26 cellular contexts compared by ENCODE assay signal in genomic region chr10:103926722-103927319, GRCh38. TPM values are rescaled to one million over a fixed set of nuclear protein-coding genes. Genes with fewer than 3 reads are reported as not detected.
DNase-seq lines count a peak whose midpoint lies in the region; ATAC-seq and TF ChIP-seq lines count a peak whose summit lies in the region.
"Had no signal": no experiment of that assay in that cellular context is flagged by ENCODE, and none has a peak within 500 bp of the region (broad histone marks: within the 10 kb centered on the region; RNA-seq: fewer than 3 reads in every experiment).

No MANE protein-coding gene starts in this region.

- no peaks in the 10 kb centered on the region for H3K9me3 Mint-ChIP-seq in activated CD8-positive, alpha-beta T cell treated with anti-CD3 and anti-CD28 coated beads, Interleukin-2, amount 10 ng/mL, durations not matched to agents 7 days and 5 days (ENCODE audit: insufficient read depth)
- H3K9me3 Mint-ChIP-seq in activated T-cell treated with anti-CD3 and anti-CD28 coated beads, Interleukin-2, amount 50 U/mL, for 24 hours = no peaks in the 10 kb centered on the region
- H3K9me3 Mint-ChIP-seq: CD8-positive, alpha-beta memory T cell; central memory CD8-positive, alpha-beta T cell; naive B cell; stimulated activated naive CD8-positive, alpha-beta T cell treated with anti-CD3 and anti-CD28 coated beads, Interleukin-15, Interleukin-2, amounts not matched to agents 100 ng/mL and 50 ng/mL, for 24 hours; T-helper 2 cell treated with Interferon-gamma antibody and Interleukin-4, amounts not matched to agents 5 μg/mL and 100 μg/mL, for 36 hours had no signal

- CTCF ChIA-PET in HEK293T (lab: Yijun Ruan, JAX) = no interaction called here
- CTCF ChIA-PET in activated CD8-positive, alpha-beta T cell treated with anti-CD3 and anti-CD28 coated beads, Interleukin-2, amount 10 ng/mL, durations not matched to agents 7 days and 5 days (lab: Charles Lee) = interaction anchor here (1.2 to 1.3 kb wide), 3 partner anchors 22 to 41 kb away, joined by 3 read pairs; no protein-coding TSS in a partner anchor

- ATAC-seq in activated CD8-positive, alpha-beta T cell treated with anti-CD3 and anti-CD28 coated beads, Interleukin-2, amount 10 ng/mL, durations not matched to agents 7 days and 5 days = no peak
- no peak for ATAC-seq in GM19455 (IDR thresholded peaks at IDR 0.05; ENCODE audit: unreplicated experiment)
- ATAC-seq: activated CD4-positive, alpha-beta T cell treated with anti-CD3 and anti-CD28 coated beads for 36 hours; Panc1 had no signal

- TF ChIP-seq CTCF in GM12872 (IDR thresholded peaks at IDR 0.05; ENCODE audit: insufficient read depth, low read depth, low read length) (peak; percentile 20; the same call in 1 of the 3 replicates), brain microvascular endothelial cell (IDR thresholded peaks at IDR 0.05; ENCODE audit: low read depth, low read length, missing control alignments) (peak; percentile 17)

- in situ Hi-C loops in brain microvascular endothelial cell (cut with HindIII; ENCODE audit: low pct_ligation_motif_present, low sequenced_read_pairs) (no loop called here), ACHN (cut with HindIII; ENCODE audit: low pct_ligation_motif_present, low pct_unique_long_range_greater_than_20kb, low sequenced_read_pairs) (no loop called here)

- no peaks in the 10 kb centered on the region for H3K36me3 ChIP-seq in brain microvascular endothelial cell (replicated peaks)
- H3K36me3 ChIP-seq: left ventricle myocardium inferior had no signal

- POLR2A ChIA-PET in HEK293T (lab: Yijun Ruan, JAX) = no interaction called here
- POLR2A ChIA-PET in activated CD8-positive, alpha-beta T cell treated with anti-CD3 and anti-CD28 coated beads, Interleukin-2, amount 10 ng/mL, durations not matched to agents 7 days and 5 days (lab: Charles Lee) = no interaction called here

- DNase-seq in HEK293T (ENCODE audit: extremely low spot score) (no peak), brain microvascular endothelial cell (no peak), myocyte (ENCODE audit: low read depth) (peak; percentile 41), ACHN (no peak)
- no peak for DNase-seq in activated CD8-positive, alpha-beta T cell treated with anti-CD3 and anti-CD28 coated beads, Interleukin-2, amount 10 ng/mL, durations not matched to agents 7 days and 5 days
- no peak for DNase-seq in activated T-cell treated with anti-CD3 and anti-CD28 coated beads, Interleukin-2, amount 50 U/mL, for 24 hours
- DNase-seq: activated CD4-positive, alpha-beta T cell treated with anti-CD3 and anti-CD28 coated beads for 36 hours; activated CD8-positive, alpha-beta memory T cell treated with anti-CD3 and anti-CD28 coated beads for 24 hours; activated gamma-delta T cell treated with Interleukin-2 at 50 U/mL for 16 hours; activated T-cell treated with anti-CD3 and anti-CD28 coated beads, Interleukin-2, amount 50 U/mL, for 1 hour; AML-193; CD8-positive, alpha-beta memory T cell; KBM-7; left ventricle myocardium inferior; MM.1S; naive B cell; NCI-H2029 treated with DMSO at 0.1 percent for 48 hours; occipital lobe; SHP77 had no signal

- H3K4me3 Mint-ChIP-seq in activated CD8-positive, alpha-beta T cell treated with anti-CD3 and anti-CD28 coated beads, Interleukin-2, amount 10 ng/mL, durations not matched to agents 7 days and 5 days = no peak overlapping the region
- no peak overlapping the region for H3K4me3 Mint-ChIP-seq in activated T-cell treated with anti-CD3 and anti-CD28 coated beads, Interleukin-2, amount 50 U/mL, for 24 hours
- H3K4me3 Mint-ChIP-seq: activated CD4-positive, alpha-beta T cell treated with anti-CD3 and anti-CD28 coated beads for 36 hours; CD8-positive, alpha-beta memory T cell; central memory CD8-positive, alpha-beta T cell; stimulated activated naive CD8-positive, alpha-beta T cell treated with anti-CD3 and anti-CD28 coated beads, Interleukin-15, Interleukin-2, amounts not matched to agents 100 ng/mL and 50 ng/mL, for 24 hours; T-helper 2 cell treated with Interferon-gamma antibody and Interleukin-4, amounts not matched to agents 5 μg/mL and 100 μg/mL, for 36 hours had no signal

- no peak overlapping the region for H3K27ac Mint-ChIP-seq in activated CD8-positive, alpha-beta T cell treated with anti-CD3 and anti-CD28 coated beads, Interleukin-2, amount 10 ng/mL, durations not matched to agents 7 days and 5 days
- H3K27ac Mint-ChIP-seq in activated T-cell treated with anti-CD3 and anti-CD28 coated beads, Interleukin-2, amount 50 U/mL, for 24 hours = no peak overlapping the region
- H3K27ac Mint-ChIP-seq: activated CD4-positive, alpha-beta T cell treated with anti-CD3 and anti-CD28 coated beads for 36 hours; naive B cell; stimulated activated naive CD8-positive, alpha-beta T cell treated with anti-CD3 and anti-CD28 coated beads, Interleukin-15, Interleukin-2, amounts not matched to agents 100 ng/mL and 50 ng/mL, for 24 hours; T-helper 2 cell treated with Interferon-gamma antibody and Interleukin-4, amounts not matched to agents 5 μg/mL and 100 μg/mL, for 36 hours had no signal

- peaks cover 4% of the 10 kb centered on the region for H3K27me3 Mint-ChIP-seq in activated CD8-positive, alpha-beta T cell treated with anti-CD3 and anti-CD28 coated beads, Interleukin-2, amount 10 ng/mL, durations not matched to agents 7 days and 5 days (ENCODE audit: low read depth)
- no peaks in the 10 kb centered on the region for H3K27me3 Mint-ChIP-seq in activated T-cell treated with anti-CD3 and anti-CD28 coated beads, Interleukin-2, amount 50 U/mL, for 24 hours
- H3K27me3 Mint-ChIP-seq: activated CD4-positive, alpha-beta T cell treated with anti-CD3 and anti-CD28 coated beads for 36 hours; CD8-positive, alpha-beta memory T cell; central memory CD8-positive, alpha-beta T cell; stimulated activated naive CD8-positive, alpha-beta T cell treated with anti-CD3 and anti-CD28 coated beads, Interleukin-15, Interleukin-2, amounts not matched to agents 100 ng/mL and 50 ng/mL, for 24 hours had no signal

- H3K36me3 Mint-ChIP-seq in activated CD8-positive, alpha-beta T cell treated with anti-CD3 and anti-CD28 coated beads, Interleukin-2, amount 10 ng/mL, durations not matched to agents 7 days and 5 days (ENCODE audit: low read depth) = no peaks in the 10 kb centered on the region
- no peaks in the 10 kb centered on the region for H3K36me3 Mint-ChIP-seq in activated T-cell treated with anti-CD3 and anti-CD28 coated beads, Interleukin-2, amount 50 U/mL, for 24 hours (ENCODE audit: low read depth)
- H3K36me3 Mint-ChIP-seq: naive B cell had no signal

- H3K27ac ChIP-seq in brain microvascular endothelial cell = no peak overlapping the region
- H3K27ac ChIP-seq: left ventricle myocardium inferior, skin epidermis had no signal

- no peaks in the 10 kb centered on the region for H3K4me1 Mint-ChIP-seq in activated CD8-positive, alpha-beta T cell treated with anti-CD3 and anti-CD28 coated beads, Interleukin-2, amount 10 ng/mL, durations not matched to agents 7 days and 5 days (ENCODE audit: low read depth)
- no peaks in the 10 kb centered on the region for H3K4me1 Mint-ChIP-seq in activated T-cell treated with anti-CD3 and anti-CD28 coated beads, Interleukin-2, amount 50 U/mL, for 24 hours (ENCODE audit: low read depth)
- H3K4me1 Mint-ChIP-seq: activated CD4-positive, alpha-beta T cell treated with anti-CD3 and anti-CD28 coated beads for 36 hours; CD8-positive, alpha-beta memory T cell; central memory CD8-positive, alpha-beta T cell; naive B cell had no signal

- no peaks in the 10 kb centered on the region for H3K27me3 ChIP-seq in brain microvascular endothelial cell (replicated peaks)

- H3K4me3 ChIP-seq in brain microvascular endothelial cell (ENCODE audit: low read depth, low read length) = no peak overlapping the region
- H3K4me3 ChIP-seq: left ventricle myocardium inferior, skin epidermis had no signal

TF ChIP-seq in HEK293T, 16 proteins besides CTCF, POLR2A, EP300 and RAD21:
- TF ChIP-seq PKNOX1 (IDR thresholded peaks at IDR 0.05) = peak; percentile 55
- TF ChIP-seq NFRKB (IDR thresholded peaks at IDR 0.05) = no peak
TF ChIP-seq in HEK293T: peak in this region for 1.

RNA-seq across cellular contexts. Expression of gene STN1, which starts 8.8 kb away (rescaled TPM):
- 51.2 and 77.2 TPM in 2 replicates for total RNA-seq in myocyte
- 32.0 TPM for polyA plus RNA-seq in myocyte (2012)
- total RNA-seq in activated CD8-positive, alpha-beta T cell treated with anti-CD3 and anti-CD28 coated beads, Interleukin-2, amount 10 ng/mL, durations not matched to agents 7 days and 5 days = 10 to 100 TPM; 48.8 to 49.8 TPM

RNA-seq across cellular contexts. Expression of gene SLK, which starts 40.1 kb away (rescaled TPM):
- total RNA-seq in myocyte = 54.4 and 57.7 TPM in 2 replicates
- 8.3 TPM for polyA plus RNA-seq in myocyte (2012)
- total RNA-seq in activated CD8-positive, alpha-beta T cell treated with anti-CD3 and anti-CD28 coated beads, Interleukin-2, amount 10 ng/mL, durations not matched to agents 7 days and 5 days = 10 to 100 TPM; 32.6 to 33.5 TPM
